1 cellular context compared by ENCODE assay signal in the genomic region with DNA sequence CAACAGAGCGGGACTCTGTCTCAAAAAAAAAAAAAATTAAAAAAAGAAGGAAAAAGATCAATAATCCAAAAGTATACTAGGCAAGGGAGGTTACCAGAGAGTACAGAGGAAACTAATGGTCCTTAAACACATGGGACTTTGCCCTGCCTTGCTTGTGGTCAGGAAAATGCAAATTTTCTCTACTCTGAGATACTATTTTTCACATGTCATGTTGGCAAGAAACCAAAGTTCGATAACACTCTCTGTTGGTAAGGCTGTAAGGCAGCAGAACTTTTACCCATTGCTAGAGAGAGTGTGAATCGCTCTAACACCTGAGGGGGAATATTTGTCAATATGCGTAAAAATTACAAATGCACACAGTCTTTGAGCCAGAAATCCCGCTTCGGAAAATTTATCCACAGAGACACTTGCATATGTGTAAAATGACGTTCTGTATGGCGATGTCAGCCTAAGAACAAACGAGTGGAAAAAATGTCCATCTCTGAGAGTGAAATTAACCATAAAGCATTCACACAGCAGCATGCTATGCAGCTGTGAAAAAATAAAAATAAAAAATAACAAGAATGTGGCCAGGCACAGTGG.
TF ChIP-seq lines count a peak whose summit lies in the region.

No MANE protein-coding gene starts in this region.

TF ChIP-seq in GM12878, 131 proteins besides CTCF, POLR2A, EP300 and RAD21 (continued from another document):
- TF ChIP-seq, protein P1, sequence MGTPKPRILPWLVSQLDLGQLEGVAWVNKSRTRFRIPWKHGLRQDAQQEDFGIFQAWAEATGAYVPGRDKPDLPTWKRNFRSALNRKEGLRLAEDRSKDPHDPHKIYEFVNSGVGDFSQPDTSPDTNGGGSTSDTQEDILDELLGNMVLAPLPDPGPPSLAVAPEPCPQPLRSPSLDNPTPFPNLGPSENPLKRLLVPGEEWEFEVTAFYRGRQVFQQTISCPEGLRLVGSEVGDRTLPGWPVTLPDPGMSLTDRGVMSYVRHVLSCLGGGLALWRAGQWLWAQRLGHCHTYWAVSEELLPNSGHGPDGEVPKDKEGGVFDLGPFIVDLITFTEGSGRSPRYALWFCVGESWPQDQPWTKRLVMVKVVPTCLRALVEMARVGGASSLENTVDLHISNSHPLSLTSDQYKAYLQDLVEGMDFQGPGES (IDR thresholded peaks at IDR 0.05): no peak
- TF ChIP-seq RUNX3 (IDR thresholded peaks at IDR 0.05; ENCODE audit: low read length) (peak; percentile 95), FOXK2 (IDR thresholded peaks at IDR 0.05) (peak; percentile 32; the same call in 1 of the 2 replicates), LARP7 (IDR thresholded peaks at IDR 0.05) (no peak), GATAD2B (conservative IDR thresholded peaks at IDR 0.05; ENCODE audit: low read depth) (peak; percentile 58; the same call in 1 of the 2 replicates), BACH1 (IDR thresholded peaks at IDR 0.05; ENCODE audit: borderline replicate concordance) (0 out of 2 replicates have a peak, but pooled peaks have one; percentile 31), RFX5 (IDR thresholded peaks at IDR 0.05; ENCODE audit: low read depth, low read length) (no peak), IKZF1 (conservative IDR thresholded peaks at IDR 0.05) (peak; percentile 90), POLR2AphosphoS2 (IDR thresholded peaks at IDR 0.05; ENCODE audit: low read depth, low read length) (no peak), RCOR1 (conservative IDR thresholded peaks at IDR 0.05; ENCODE audit: low read depth, low read length) (no peak), NRF1 (conservative IDR thresholded peaks at IDR 0.05; ENCODE audit: low read depth, low read length) (no peak), STAT1 (conservative IDR thresholded peaks at IDR 0.05) (no peak), PML (IDR thresholded peaks at IDR 0.05; ENCODE audit: low read length) (no peak), TCF7 (IDR thresholded peaks at IDR 0.05; ENCODE audit: borderline replicate concordance) (no peak), CHD2 (IDR thresholded peaks at IDR 0.05; ENCODE audit: borderline replicate concordance, low read depth, low read length) (peak; percentile 19; the same call in 1 of the 2 replicates), HCFC1 (IDR thresholded peaks at IDR 0.05; ENCODE audit: low read length) (no peak)
- TF ChIP-seq, protein P2, sequence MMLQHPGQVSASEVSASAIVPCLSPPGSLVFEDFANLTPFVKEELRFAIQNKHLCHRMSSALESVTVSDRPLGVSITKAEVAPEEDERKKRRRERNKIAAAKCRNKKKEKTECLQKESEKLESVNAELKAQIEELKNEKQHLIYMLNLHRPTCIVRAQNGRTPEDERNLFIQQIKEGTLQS (IDR thresholded peaks at IDR 0.05; ENCODE audit: borderline replicate concordance, extremely low read depth, low read depth, low read length): no peak
- TF ChIP-seq, protein P3, sequence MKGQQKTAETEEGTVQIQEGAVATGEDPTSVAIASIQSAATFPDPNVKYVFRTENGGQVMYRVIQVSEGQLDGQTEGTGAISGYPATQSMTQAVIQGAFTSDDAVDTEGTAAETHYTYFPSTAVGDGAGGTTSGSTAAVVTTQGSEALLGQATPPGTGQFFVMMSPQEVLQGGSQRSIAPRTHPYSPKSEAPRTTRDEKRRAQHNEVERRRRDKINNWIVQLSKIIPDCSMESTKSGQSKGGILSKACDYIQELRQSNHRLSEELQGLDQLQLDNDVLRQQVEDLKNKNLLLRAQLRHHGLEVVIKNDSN (IDR thresholded peaks at IDR 0.05; ENCODE audit: borderline replicate concordance, extremely low read length, insufficient read depth, low read depth, low read length): no peak
- TF ChIP-seq, protein P4, sequence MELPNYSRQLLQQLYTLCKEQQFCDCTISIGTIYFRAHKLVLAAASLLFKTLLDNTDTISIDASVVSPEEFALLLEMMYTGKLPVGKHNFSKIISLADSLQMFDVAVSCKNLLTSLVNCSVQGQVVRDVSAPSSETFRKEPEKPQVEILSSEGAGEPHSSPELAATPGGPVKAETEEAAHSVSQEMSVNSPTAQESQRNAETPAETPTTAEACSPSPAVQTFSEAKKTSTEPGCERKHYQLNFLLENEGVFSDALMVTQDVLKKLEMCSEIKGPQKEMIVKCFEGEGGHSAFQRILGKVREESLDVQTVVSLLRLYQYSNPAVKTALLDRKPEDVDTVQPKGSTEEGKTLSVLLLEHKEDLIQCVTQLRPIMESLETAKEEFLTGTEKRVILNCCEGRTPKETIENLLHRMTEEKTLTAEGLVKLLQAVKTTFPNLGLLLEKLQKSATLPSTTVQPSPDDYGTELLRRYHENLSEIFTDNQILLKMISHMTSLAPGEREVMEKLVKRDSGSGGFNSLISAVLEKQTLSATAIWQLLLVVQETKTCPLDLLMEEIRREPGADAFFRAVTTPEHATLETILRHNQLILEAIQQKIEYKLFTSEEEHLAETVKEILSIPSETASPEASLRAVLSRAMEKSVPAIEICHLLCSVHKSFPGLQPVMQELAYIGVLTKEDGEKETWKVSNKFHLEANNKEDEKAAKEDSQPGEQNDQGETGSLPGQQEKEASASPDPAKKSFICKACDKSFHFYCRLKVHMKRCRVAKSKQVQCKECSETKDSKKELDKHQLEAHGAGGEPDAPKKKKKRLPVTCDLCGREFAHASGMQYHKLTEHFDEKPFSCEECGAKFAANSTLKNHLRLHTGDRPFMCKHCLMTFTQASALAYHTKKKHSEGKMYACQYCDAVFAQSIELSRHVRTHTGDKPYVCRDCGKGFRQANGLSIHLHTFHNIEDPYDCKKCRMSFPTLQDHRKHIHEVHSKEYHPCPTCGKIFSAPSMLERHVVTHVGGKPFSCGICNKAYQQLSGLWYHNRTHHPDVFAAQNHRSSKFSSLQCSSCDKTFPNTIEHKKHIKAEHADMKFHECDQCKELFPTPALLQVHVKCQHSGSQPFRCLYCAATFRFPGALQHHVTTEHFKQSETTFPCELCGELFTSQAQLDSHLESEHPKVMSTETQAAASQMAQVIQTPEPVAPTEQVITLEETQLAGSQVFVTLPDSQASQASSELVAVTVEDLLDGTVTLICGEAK (IDR thresholded peaks at IDR 0.05; ENCODE audit: borderline replicate concordance): no peak; the same call in 1 of the 2 replicates
- TF ChIP-seq, protein P5, sequence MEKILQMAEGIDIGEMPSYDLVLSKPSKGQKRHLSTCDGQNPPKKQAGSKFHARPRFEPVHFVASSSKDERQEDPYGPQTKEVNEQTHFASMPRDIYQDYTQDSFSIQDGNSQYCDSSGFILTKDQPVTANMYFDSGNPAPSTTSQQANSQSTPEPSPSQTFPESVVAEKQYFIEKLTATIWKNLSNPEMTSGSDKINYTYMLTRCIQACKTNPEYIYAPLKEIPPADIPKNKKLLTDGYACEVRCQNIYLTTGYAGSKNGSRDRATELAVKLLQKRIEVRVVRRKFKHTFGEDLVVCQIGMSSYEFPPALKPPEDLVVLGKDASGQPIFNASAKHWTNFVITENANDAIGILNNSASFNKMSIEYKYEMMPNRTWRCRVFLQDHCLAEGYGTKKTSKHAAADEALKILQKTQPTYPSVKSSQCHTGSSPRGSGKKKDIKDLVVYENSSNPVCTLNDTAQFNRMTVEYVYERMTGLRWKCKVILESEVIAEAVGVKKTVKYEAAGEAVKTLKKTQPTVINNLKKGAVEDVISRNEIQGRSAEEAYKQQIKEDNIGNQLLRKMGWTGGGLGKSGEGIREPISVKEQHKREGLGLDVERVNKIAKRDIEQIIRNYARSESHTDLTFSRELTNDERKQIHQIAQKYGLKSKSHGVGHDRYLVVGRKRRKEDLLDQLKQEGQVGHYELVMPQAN (conservative IDR thresholded peaks at IDR 0.05): peak; percentile 42; the same call in 1 of the 2 replicates
- TF ChIP-seq, protein P6, sequence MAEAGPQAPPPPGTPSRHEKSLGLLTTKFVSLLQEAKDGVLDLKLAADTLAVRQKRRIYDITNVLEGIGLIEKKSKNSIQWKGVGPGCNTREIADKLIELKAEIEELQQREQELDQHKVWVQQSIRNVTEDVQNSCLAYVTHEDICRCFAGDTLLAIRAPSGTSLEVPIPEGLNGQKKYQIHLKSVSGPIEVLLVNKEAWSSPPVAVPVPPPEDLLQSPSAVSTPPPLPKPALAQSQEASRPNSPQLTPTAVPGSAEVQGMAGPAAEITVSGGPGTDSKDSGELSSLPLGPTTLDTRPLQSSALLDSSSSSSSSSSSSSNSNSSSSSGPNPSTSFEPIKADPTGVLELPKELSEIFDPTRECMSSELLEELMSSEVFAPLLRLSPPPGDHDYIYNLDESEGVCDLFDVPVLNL (IDR thresholded peaks at IDR 0.05; ENCODE audit: low read depth, low read length): no peak
